8 cellular contexts compared by ENCODE assay signal in genomic region chr3:42025388-42026138, GRCh38.
DNase-seq lines count a peak whose midpoint lies in the region; ATAC-seq, FAIRE-seq and TF ChIP-seq lines count a peak whose summit lies in the region.

No MANE protein-coding gene starts in this region.

- H3K4me1 ChIP-seq in pancreas: peaks cover 22 to 45% (median 24%) of the 10 kb centered on the region in 3 donors

- intact Hi-C loops in natural killer cell (cut with micrococcal nuclease): no loop called here
- intact Hi-C loops in left cardiac atrium (cut with DNase I): no loop called here
- intact Hi-C loops in pancreas (cut with DNase I): no loop called here

- DNase-seq in natural killer cell (no peak), NCI-H510A treated with DMSO at 0.1 percent for 48 hours (lab: John Stamatoyannopoulos, UW) (peak; percentile 76), amygdala (lab: John Stamatoyannopoulos, UW) (peak in 53 of 56 donors; percentile 21 to 95 (median 80)), left cardiac atrium (peak; percentile 93), pancreas (peak in 4 of 6 donors; percentile 63 to 88 (median 74))
- DNase-seq in natural killer cell treated with Interleukin-12 subunit alpha and Interleukin-12 subunit beta and Interleukin-15 and Interleukin-18, amount 100 ng/mL, for 72 hours (ENCODE audit: low spot score): no peak

- H3K9me3 Mint-ChIP-seq in natural killer cell: no peaks in the 10 kb centered on the region
- H3K9me3 Mint-ChIP-seq in natural killer cell treated with Interleukin-12 subunit alpha and Interleukin-12 subunit beta and Interleukin-15 and Interleukin-18, amount 100 ng/mL, for 72 hours: no peaks in the 10 kb centered on the region

- peak overlapping the region; percentile 4 to 16 for H3K27ac Mint-ChIP-seq in natural killer cell
- peak overlapping the region in 1 of 2 donors; percentile 38 for H3K27ac Mint-ChIP-seq in natural killer cell treated with Interleukin-12 subunit alpha and Interleukin-12 subunit beta and Interleukin-15 and Interleukin-18, amount 100 ng/mL, for 72 hours

- peak overlapping the region; percentile 25 for H3K4me3 Mint-ChIP-seq in natural killer cell
- H3K4me3 Mint-ChIP-seq in natural killer cell treated with Interleukin-12 subunit alpha and Interleukin-12 subunit beta and Interleukin-15 and Interleukin-18, amount 100 ng/mL, for 72 hours: no peak overlapping the region

- H3K36me3 ChIP-seq in pancreas: no peaks in the 10 kb centered on the region

- peak overlapping the region; percentile 33 to 84 (median 70) for H3K27ac ChIP-seq in pancreas

- H3K27me3 Mint-ChIP-seq in natural killer cell (ENCODE audit: low read depth in 2 of 2): no peaks in the 10 kb centered on the region
- no peaks in the 10 kb centered on the region for H3K27me3 Mint-ChIP-seq in natural killer cell treated with Interleukin-12 subunit alpha and Interleukin-12 subunit beta and Interleukin-15 and Interleukin-18, amount 100 ng/mL, for 72 hours

- TF ChIP-seq CTCF in natural killer cell (IDR thresholded peaks at IDR 0.05): no peak
- no peak for TF ChIP-seq CTCF in pancreas (IDR thresholded peaks at IDR 0.05)

- ATAC-seq in natural killer cell (peak in 1 of 3 donors; percentile 18), HG03280 (IDR thresholded peaks at IDR 0.05; ENCODE audit: unreplicated experiment) (peak; percentile 58), left cardiac atrium (peak; percentile 97 to 98), pancreas (peak; percentile 90 to 94 (median 91)), HG02840 (IDR thresholded peaks at IDR 0.05; ENCODE audit: low FRiP score, unreplicated experiment) (no peak)
- no peak for ATAC-seq in natural killer cell treated with Interleukin-12 subunit alpha and Interleukin-12 subunit beta and Interleukin-15 and Interleukin-18, amount 100 ng/mL, for 72 hours

- H3K9me3 ChIP-seq in pancreas: no peaks in the 10 kb centered on the region

- H3K4me1 Mint-ChIP-seq in natural killer cell: peaks cover 55 to 57% of the 10 kb centered on the region in 2 donors
- peaks cover 41 to 54% of the 10 kb centered on the region in 2 donors for H3K4me1 Mint-ChIP-seq in natural killer cell treated with Interleukin-12 subunit alpha and Interleukin-12 subunit beta and Interleukin-15 and Interleukin-18, amount 100 ng/mL, for 72 hours (ENCODE audit: low read depth in 2 of 2)

- H3K36me3 Mint-ChIP-seq in natural killer cell: no peaks in the 10 kb centered on the region
- no peaks in the 10 kb centered on the region for H3K36me3 Mint-ChIP-seq in natural killer cell treated with Interleukin-12 subunit alpha and Interleukin-12 subunit beta and Interleukin-15 and Interleukin-18, amount 100 ng/mL, for 72 hours

- 9 to 17% methylated on average over 7 of the region's 7 CpGs for WGBS in pancreas, 2 donors

- no peak for FAIRE-seq in pancreas (lab: Jason Lieb, UNC)

- no peaks in the 10 kb centered on the region for H3K27me3 ChIP-seq in pancreas

- H3K4me3 ChIP-seq in pancreas: no peak overlapping the region

Comparison
In these comparisons a context has a peak if more than half of its experiments do, and no peak if none do; other contexts are left out.
1. ATAC-seq: peak in HG03280 (single experiment), left cardiac atrium (2 of 2) and pancreas (4 of 4); none in natural killer cell treated with Interleukin-12 subunit alpha and Interleukin-12 subunit beta and Interleukin-15 and Interleukin-18, amount 100 ng/mL, for 72 hours (0 of 2) and HG02840 (single experiment).
2. DNase-seq: peak in NCI-H510A treated with DMSO at 0.1 percent for 48 hours (single experiment), amygdala (53 of 56), left cardiac atrium (single experiment) and pancreas (4 of 6); none in natural killer cell (single experiment) and natural killer cell treated with Interleukin-12 subunit alpha and Interleukin-12 subunit beta and Interleukin-15 and Interleukin-18, amount 100 ng/mL, for 72 hours (single experiment).